In genomic region chr7:99096124-99096887, GRCh38 we compare ENCODE assay signal across 1 cellular context.
A peak's percentile ranks its signal among the peaks of the same experiment; 100 is the strongest.
TF ChIP-seq lines count a peak whose summit lies in the region.

No MANE protein-coding gene starts in this region.

TF ChIP-seq in HepG2, 621 proteins besides CTCF, POLR2A, EP300 and RAD21 (continued from another document):
- TF ChIP-seq IRF1 (CRISPR knock-in tag; IDR thresholded peaks at IDR 0.05; ENCODE audit: low read depth) (no peak), ZNF251 (CRISPR knock-in tag; IDR thresholded peaks at IDR 0.05) (no peak), AGO2 (optimal IDR thresholded peaks at IDR 0.05; ENCODE audit: low read depth, low read length) (no peak), ZNF546 (CRISPR knock-in tag; conservative IDR thresholded peaks at IDR 0.05) (no peak), FOXO1 (CRISPR knock-in tag; IDR thresholded peaks at IDR 0.05) (peak; percentile 25; the same call in 1 of the 2 replicates), ZNF883 (CRISPR knock-in tag; IDR thresholded peaks at IDR 0.05; ENCODE audit: not compliant biosample characterization) (no peak), FOXP1 (IDR thresholded peaks at IDR 0.05) (no peak), FOXP1 (CRISPR knock-in tag; IDR thresholded peaks at IDR 0.05) (peak; percentile 64; the same call in 1 of the 2 replicates), ZNF414 (CRISPR knock-in tag; IDR thresholded peaks at IDR 0.05) (no peak), GATAD2A (CRISPR knock-in tag; IDR thresholded peaks at IDR 0.05) (peak; percentile 57)
- TF ChIP-seq, protein P1, sequence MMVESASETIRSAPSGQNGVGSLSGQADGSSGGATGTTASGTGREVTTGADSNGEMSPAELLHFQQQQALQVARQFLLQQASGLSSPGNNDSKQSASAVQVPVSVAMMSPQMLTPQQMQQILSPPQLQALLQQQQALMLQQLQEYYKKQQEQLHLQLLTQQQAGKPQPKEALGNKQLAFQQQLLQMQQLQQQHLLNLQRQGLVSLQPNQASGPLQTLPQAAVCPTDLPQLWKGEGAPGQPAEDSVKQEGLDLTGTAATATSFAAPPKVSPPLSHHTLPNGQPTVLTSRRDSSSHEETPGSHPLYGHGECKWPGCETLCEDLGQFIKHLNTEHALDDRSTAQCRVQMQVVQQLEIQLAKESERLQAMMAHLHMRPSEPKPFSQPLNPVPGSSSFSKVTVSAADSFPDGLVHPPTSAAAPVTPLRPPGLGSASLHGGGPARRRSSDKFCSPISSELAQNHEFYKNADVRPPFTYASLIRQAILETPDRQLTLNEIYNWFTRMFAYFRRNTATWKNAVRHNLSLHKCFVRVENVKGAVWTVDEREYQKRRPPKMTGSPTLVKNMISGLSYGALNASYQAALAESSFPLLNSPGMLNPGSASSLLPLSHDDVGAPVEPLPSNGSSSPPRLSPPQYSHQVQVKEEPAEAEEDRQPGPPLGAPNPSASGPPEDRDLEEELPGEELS (CRISPR knock-in tag; IDR thresholded peaks at IDR 0.05) = 0 out of 2 replicates have a peak, but pooled peaks have one; percentile 34
